ENCODE assay signal across 4 cellular contexts in genomic region chr1:196860323-196860884, GRCh38.
TF ChIP-seq lines count a peak whose summit lies in the region.

No MANE protein-coding gene starts in this region.

TF ChIP-seq in SK-N-SH, 30 proteins besides CTCF, POLR2A, EP300 and RAD21 (continues in another document):
- no peak for TF ChIP-seq PBX3 (IDR thresholded peaks at IDR 0.05)
- TF ChIP-seq NRF1 (IDR thresholded peaks at IDR 0.05; ENCODE audit: low read depth, low read length) = no peak
- no peak for TF ChIP-seq TAF1 (IDR thresholded peaks at IDR 0.05; ENCODE audit: borderline replicate concordance, low read depth, low read length)
- TF ChIP-seq, protein P1, sequence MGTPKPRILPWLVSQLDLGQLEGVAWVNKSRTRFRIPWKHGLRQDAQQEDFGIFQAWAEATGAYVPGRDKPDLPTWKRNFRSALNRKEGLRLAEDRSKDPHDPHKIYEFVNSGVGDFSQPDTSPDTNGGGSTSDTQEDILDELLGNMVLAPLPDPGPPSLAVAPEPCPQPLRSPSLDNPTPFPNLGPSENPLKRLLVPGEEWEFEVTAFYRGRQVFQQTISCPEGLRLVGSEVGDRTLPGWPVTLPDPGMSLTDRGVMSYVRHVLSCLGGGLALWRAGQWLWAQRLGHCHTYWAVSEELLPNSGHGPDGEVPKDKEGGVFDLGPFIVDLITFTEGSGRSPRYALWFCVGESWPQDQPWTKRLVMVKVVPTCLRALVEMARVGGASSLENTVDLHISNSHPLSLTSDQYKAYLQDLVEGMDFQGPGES (IDR thresholded peaks at IDR 0.05; ENCODE audit: low read depth, low read length) = no peak
- no peak for TF ChIP-seq SIN3A (IDR thresholded peaks at IDR 0.05; ENCODE audit: borderline replicate concordance, low read depth, low read length)
- no peak for TF ChIP-seq CHD2 (IDR thresholded peaks at IDR 0.05; ENCODE audit: low read length, partially characterized antibody)
- no peak for TF ChIP-seq GATA2 (CRISPR knock-in tag; IDR thresholded peaks at IDR 0.05)

TF ChIP-seq in SK-N-SH treated with all-trans-retinoic acid at 6 μM for 48 hours, 23 proteins besides CTCF, POLR2A, EP300 and RAD21:
- no peak for TF ChIP-seq ZFP3 (CRISPR knock-in tag; IDR thresholded peaks at IDR 0.05)
- no peak for TF ChIP-seq TOX (CRISPR knock-in tag; IDR thresholded peaks at IDR 0.05; ENCODE audit: borderline replicate concordance)
- no peak for TF ChIP-seq ISL1 (CRISPR knock-in tag; IDR thresholded peaks at IDR 0.05)
- TF ChIP-seq, protein P2, sequence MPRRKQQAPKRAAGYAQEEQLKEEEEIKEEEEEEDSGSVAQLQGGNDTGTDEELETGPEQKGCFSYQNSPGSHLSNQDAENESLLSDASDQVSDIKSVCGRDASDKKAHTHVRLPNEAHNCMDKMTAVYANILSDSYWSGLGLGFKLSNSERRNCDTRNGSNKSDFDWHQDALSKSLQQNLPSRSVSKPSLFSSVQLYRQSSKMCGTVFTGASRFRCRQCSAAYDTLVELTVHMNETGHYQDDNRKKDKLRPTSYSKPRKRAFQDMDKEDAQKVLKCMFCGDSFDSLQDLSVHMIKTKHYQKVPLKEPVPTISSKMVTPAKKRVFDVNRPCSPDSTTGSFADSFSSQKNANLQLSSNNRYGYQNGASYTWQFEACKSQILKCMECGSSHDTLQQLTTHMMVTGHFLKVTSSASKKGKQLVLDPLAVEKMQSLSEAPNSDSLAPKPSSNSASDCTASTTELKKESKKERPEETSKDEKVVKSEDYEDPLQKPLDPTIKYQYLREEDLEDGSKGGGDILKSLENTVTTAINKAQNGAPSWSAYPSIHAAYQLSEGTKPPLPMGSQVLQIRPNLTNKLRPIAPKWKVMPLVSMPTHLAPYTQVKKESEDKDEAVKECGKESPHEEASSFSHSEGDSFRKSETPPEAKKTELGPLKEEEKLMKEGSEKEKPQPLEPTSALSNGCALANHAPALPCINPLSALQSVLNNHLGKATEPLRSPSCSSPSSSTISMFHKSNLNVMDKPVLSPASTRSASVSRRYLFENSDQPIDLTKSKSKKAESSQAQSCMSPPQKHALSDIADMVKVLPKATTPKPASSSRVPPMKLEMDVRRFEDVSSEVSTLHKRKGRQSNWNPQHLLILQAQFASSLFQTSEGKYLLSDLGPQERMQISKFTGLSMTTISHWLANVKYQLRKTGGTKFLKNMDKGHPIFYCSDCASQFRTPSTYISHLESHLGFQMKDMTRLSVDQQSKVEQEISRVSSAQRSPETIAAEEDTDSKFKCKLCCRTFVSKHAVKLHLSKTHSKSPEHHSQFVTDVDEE (CRISPR knock-in tag; IDR thresholded peaks at IDR 0.05) = no peak
- no peak for TF ChIP-seq ZNF70 (CRISPR knock-in tag; IDR thresholded peaks at IDR 0.05)
- no peak for TF ChIP-seq POU6F1 (CRISPR knock-in tag; IDR thresholded peaks at IDR 0.05; ENCODE audit: borderline replicate concordance, low read depth)
- no peak for TF ChIP-seq RARB (CRISPR knock-in tag; IDR thresholded peaks at IDR 0.05)
- no peak for TF ChIP-seq CSRNP3 (CRISPR knock-in tag; IDR thresholded peaks at IDR 0.05)

TF ChIP-seq in HEK293, 187 proteins besides CTCF, POLR2A, EP300 and RAD21:
- TF ChIP-seq ZNF341 (tag by site-specific recombination; IDR thresholded peaks at IDR 0.05; ENCODE audit: low read depth) (no peak), PRDM1 (tag by site-specific recombination; IDR thresholded peaks at IDR 0.05) (peak; percentile 85), ZNF366 (tag by site-specific recombination; conservative IDR thresholded peaks at IDR 0.05) (peak; percentile 77)

TF ChIP-seq in K562, 482 proteins besides CTCF, POLR2A, EP300 and RAD21:
- TF ChIP-seq, protein P3, sequence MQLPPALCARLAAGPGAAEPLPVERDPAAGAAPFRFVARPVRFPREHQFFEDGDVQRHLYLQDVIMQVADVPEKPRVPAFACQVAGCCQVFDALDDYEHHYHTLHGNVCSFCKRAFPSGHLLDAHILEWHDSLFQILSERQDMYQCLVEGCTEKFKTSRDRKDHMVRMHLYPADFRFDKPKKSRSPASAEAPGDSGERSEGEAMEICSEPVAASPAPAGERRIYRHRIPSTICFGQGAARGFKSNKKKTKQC (CRISPR knock-in tag; IDR thresholded peaks at IDR 0.05) = no peak
- TF ChIP-seq ZNF695 (CRISPR knock-in tag; IDR thresholded peaks at IDR 0.05) (no peak), ARNT (IDR thresholded peaks at IDR 0.05) (no peak; a peak in 1 of 4 replicates), ERF (CRISPR knock-in tag; IDR thresholded peaks at IDR 0.05) (no peak), NR1H2 (CRISPR knock-in tag; IDR thresholded peaks at IDR 0.05) (no peak), ELF1 (tag; IDR thresholded peaks at IDR 0.05) (no peak), ZNF280A (IDR thresholded peaks at IDR 0.05; ENCODE audit: low read depth, partially characterized antibody) (no peak), KHSRP (IDR thresholded peaks at IDR 0.05) (no peak), ZNF384 (IDR thresholded peaks at IDR 0.05; ENCODE audit: low read depth, low read length) (no peak), ETV6 (IDR thresholded peaks at IDR 0.05; ENCODE audit: borderline replicate concordance in 1 of 2, low read depth in 2 of 2, low read length in 1 of 2) (no peak), ETV6 (CRISPR knock-in tag; IDR thresholded peaks at IDR 0.05; ENCODE audit: borderline replicate concordance) (no peak)
- TF ChIP-seq, protein P4, sequence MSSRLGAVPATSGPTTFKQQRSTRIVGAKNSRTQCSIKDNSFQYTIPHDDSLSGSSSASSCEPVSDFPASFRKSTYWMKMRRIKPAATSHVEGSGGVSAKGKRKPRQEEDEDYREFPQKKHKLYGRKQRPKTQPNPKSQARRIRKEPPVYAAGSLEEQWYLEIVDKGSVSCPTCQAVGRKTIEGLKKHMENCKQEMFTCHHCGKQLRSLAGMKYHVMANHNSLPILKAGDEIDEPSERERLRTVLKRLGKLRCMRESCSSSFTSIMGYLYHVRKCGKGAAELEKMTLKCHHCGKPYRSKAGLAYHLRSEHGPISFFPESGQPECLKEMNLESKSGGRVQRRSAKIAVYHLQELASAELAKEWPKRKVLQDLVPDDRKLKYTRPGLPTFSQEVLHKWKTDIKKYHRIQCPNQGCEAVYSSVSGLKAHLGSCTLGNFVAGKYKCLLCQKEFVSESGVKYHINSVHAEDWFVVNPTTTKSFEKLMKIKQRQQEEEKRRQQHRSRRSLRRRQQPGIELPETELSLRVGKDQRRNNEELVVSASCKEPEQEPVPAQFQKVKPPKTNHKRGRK (tag; IDR thresholded peaks at IDR 0.05) = peak; percentile 94
- TF ChIP-seq, protein P5, sequence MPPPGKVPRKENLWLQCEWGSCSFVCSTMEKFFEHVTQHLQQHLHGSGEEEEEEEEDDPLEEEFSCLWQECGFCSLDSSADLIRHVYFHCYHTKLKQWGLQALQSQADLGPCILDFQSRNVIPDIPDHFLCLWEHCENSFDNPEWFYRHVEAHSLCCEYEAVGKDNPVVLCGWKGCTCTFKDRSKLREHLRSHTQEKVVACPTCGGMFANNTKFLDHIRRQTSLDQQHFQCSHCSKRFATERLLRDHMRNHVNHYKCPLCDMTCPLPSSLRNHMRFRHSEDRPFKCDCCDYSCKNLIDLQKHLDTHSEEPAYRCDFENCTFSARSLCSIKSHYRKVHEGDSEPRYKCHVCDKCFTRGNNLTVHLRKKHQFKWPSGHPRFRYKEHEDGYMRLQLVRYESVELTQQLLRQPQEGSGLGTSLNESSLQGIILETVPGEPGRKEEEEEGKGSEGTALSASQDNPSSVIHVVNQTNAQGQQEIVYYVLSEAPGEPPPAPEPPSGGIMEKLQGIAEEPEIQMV (tag; conservative IDR thresholded peaks at IDR 0.05; ENCODE audit: low read depth) = 0 out of 2 replicates have a peak, but pooled peaks have one; percentile 45
